1 cellular context compared by ENCODE assay signal in the genomic region with DNA sequence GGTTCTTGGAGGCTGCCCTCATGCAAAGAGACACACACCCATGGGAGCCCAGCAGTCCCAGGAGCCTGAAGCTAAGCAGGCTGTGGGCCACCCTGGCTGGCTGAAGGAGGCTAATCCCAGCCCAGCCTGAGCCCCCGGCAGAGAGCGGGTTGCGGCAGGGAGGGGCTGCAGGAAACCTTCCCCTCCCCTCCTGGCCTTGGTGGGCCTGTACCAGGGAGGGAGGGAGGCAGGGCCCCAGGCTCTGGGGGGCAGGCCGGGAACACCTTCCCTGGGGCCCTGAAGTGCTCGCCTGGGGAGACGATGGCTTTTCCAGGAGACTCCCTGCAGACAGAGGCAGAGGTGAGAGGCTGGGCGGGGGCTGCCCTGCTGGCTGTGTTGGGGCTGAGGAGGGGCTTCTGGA.
TF ChIP-seq lines count a peak whose summit lies in the region.

No MANE protein-coding gene starts in this region.

TF ChIP-seq in endothelial cell of umbilical vein, 7 proteins besides CTCF, POLR2A, EP300 and RAD21:
- no peak for TF ChIP-seq GATA2 (IDR thresholded peaks at IDR 0.05; ENCODE audit: insufficient read depth, insufficient read length, low read depth, low read length)
